23 cellular contexts compared by ENCODE assay signal in the genomic region with DNA sequence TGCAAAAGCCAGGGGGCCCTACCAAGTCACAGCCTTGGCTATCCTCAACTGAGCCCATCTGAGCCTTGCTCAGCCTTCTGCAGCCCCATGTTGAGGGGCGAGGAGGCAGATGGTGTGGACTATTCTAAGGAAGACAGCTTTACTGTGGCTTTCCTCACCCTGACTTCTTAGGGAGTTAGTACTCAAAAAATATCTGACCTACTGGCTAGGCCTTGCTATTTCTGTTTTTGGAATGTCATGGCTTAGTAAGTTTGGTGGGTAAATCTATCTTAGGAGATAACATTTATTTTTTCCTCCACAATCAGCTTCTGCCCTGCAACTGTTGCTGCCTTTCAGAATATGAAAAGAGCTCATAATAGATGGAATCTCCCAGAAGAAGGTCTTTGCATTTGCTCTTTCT.
A peak's percentile ranks its signal among the peaks of the same experiment; 100 is the strongest.
DNase-seq lines count a peak whose midpoint lies in the region; ATAC-seq, FAIRE-seq and TF ChIP-seq lines count a peak whose summit lies in the region.
"Had no signal": no experiment of that assay in that cellular context is flagged by ENCODE, and none has a peak within 500 bp of the region (broad histone marks: within the 10 kb centered on the region; RNA-seq: fewer than 3 reads in every experiment).

No MANE protein-coding gene starts in this region.

- peak overlapping the region; percentile 81; the same call in 1 of the 2 replicates for H2BK12ac ChIP-seq in H1 (ENCODE audit: low read depth, low read length)

- H3K9me3 Mint-ChIP-seq in neural crest cell, result peaks cover 5% of the 10 kb centered on the region

- no peak overlapping the region; the same call in 1 of the 2 replicates for H3K9ac ChIP-seq in BLaER1
- H3K9ac ChIP-seq in HUES48 (ENCODE audit: low read depth, low read length), result no peak overlapping the region; the same call in 1 of the 2 replicates
- H3K9ac ChIP-seq in H1 (replicated peaks in 1 of 4; ENCODE audit: extremely low read depth in 1 of 4, low read depth in 3 of 4, low read length in 3 of 4), result no peak overlapping the region

- H3K79me1 ChIP-seq in H1 (ENCODE audit: low read depth, low read length), result peaks cover 3% of the 10 kb centered on the region; the same call in 1 of the 2 replicates

- no peak overlapping the region for H3K4me3 ChIP-seq in BLaER1
- H3K4me3 ChIP-seq in HUES48 (ENCODE audit: low read depth, low read length), result no peak overlapping the region
- no peak overlapping the region for H3K4me3 ChIP-seq in H1 (ENCODE audit: extremely low read depth in 1 of 4, insufficient read depth in 2 of 4, low read depth in 3 of 4, low read length in 4 of 4)
- H3K4me3 ChIP-seq: SJCRH30 had no signal

- H3K56ac ChIP-seq in H1 (replicated peaks; ENCODE audit: insufficient read length, low read depth, low read length), result no peak overlapping the region

- no peaks in the 10 kb centered on the region for H3K27me3 Mint-ChIP-seq in neural crest cell (ENCODE audit: low read depth)

- H3K36me3 ChIP-seq in BLaER1 (peaks cover 25% of the 10 kb centered on the region), HUES48 (ENCODE audit: control insufficient read depth, insufficient read depth, low read length) (no peaks in the 10 kb centered on the region), H1 (ENCODE audit: control insufficient read depth in 2 of 4, insufficient read depth in 4 of 4, low read length in 3 of 4) (no peaks in the 10 kb centered on the region)

- H2BK15ac ChIP-seq in H1 (ENCODE audit: low read length), result no peak overlapping the region

- TF ChIP-seq EP300 in H1 (IDR thresholded peaks at IDR 0.05; ENCODE audit: borderline replicate concordance in 1 of 2, low read depth in 2 of 2, low read length in 2 of 2), result no peak

- H3K36me3 Mint-ChIP-seq in neural crest cell (ENCODE audit: low read depth), result peaks cover 6% of the 10 kb centered on the region
- H3K36me3 Mint-ChIP-seq: CD4-positive, alpha-beta memory T cell had no signal

- FAIRE-seq in H1 (lab: Jason Lieb, UNC), result no peak
- FAIRE-seq: G401.6, H54, RCC 7860 had no signal

- H2BK20ac ChIP-seq in H1 (ENCODE audit: low read length), result peak overlapping the region; percentile 43

- H3K9me3 ChIP-seq in BLaER1 (peaks cover 17% of the 10 kb centered on the region), HUES48 (ENCODE audit: control insufficient read depth, insufficient read depth, low read length) (no peaks in the 10 kb centered on the region), H1 (ENCODE audit: insufficient read depth in 2 of 2, low read depth in 1 of 2, low read length in 1 of 2) (no peaks in the 10 kb centered on the region)
- H3K9me3 ChIP-seq: Caco-2, SJCRH30 had no signal

- WGBS in H1 (ENCODE audit: extremely low coverage in 1 of 2, insufficient coverage in 1 of 2, insufficient read length in 1 of 2, insufficient replicate concordance in 2 of 2, low coverage in 1 of 2, low lambda C conversion rate in 2 of 2, missing lambda C conversion rate in 1 of 2), 2 experiments, result 67% methylated on average over 1 of the region's 1 CpG; no CpG with 5 or more reads in 1 of the 2 experiments

- H3K4me2 ChIP-seq in BLaER1 (peak overlapping the region; percentile 68), H1 (ENCODE audit: insufficient read depth in 1 of 2, low read depth in 2 of 2, low read length in 2 of 2) (0 out of 4 replicates have a peak overlapping the region, but pooled peaks of 1 of the 2 experiments have one; percentile 30)

- H4K20me1 ChIP-seq in BLaER1 (peaks cover 61% of the 10 kb centered on the region; the same call in 1 of the 2 replicates), H1 (replicated peaks in 1 of 2; ENCODE audit: control insufficient read depth in 1 of 2, insufficient read depth in 2 of 2, low read length in 2 of 2) (peaks cover 0 to 2% of the 10 kb centered on the region in 2 experiments)

- H2AK5ac ChIP-seq in H1 (ENCODE audit: low read depth, low read length), result no peak overlapping the region

- CTCF ChIA-PET in H1 (lab: Charles Lee; ENCODE audit: partially characterized antibody), result interaction anchor here (0.6 to 3.8 kb wide), 17 partner anchors 9 to 370 kb away, joined by 3 to 17 read pairs (median 3); no protein-coding TSS in a partner anchor

- H3K23me2 ChIP-seq in H1 (ENCODE audit: low read depth, low read length), result no peaks in the 10 kb centered on the region; the same call in 1 of the 2 replicates

- peak overlapping the region; percentile 73 for H2BK5ac ChIP-seq in H1 (ENCODE audit: low read depth, low read length)

- H3K18ac ChIP-seq in H1 (ENCODE audit: extremely low read depth, low read length), result peak overlapping the region; percentile 57

- no peak overlapping the region for H3K23ac ChIP-seq in H1 (ENCODE audit: insufficient read length)

- H3K27me3 ChIP-seq in BLaER1 (no peaks in the 10 kb centered on the region), HUES48 (ENCODE audit: control insufficient read depth, insufficient read depth, low read length) (no peaks in the 10 kb centered on the region), H1 (replicated peaks in 1 of 4; ENCODE audit: control insufficient read depth in 3 of 4, extremely low read depth in 1 of 4, insufficient read depth in 3 of 4, low read length in 3 of 4) (no peaks in the 10 kb centered on the region)
- H3K27me3 ChIP-seq: SJCRH30 had no signal

- TF ChIP-seq CTCF in H1 (IDR thresholded peaks at IDR 0.05; ENCODE audit: control extremely low read depth in 1 of 3, insufficient read depth in 1 of 3, low read depth in 1 of 3, low read length in 3 of 3), result no peak
- TF ChIP-seq CTCF in neural crest cell (conservative IDR thresholded peaks at IDR 0.05), result no peak

- no peak for ATAC-seq in HG03571 (IDR thresholded peaks at IDR 0.05; ENCODE audit: unreplicated experiment)

- peak overlapping the region; percentile 17 for H3K4ac ChIP-seq in H1 (replicated peaks; ENCODE audit: insufficient read length, low read depth, low read length)

- H4K8ac ChIP-seq in H1 (ENCODE audit: extremely low read depth, insufficient read depth, low read length), result no peak overlapping the region

- no peak overlapping the region for H3K4me3 Mint-ChIP-seq in neural crest cell
- H3K4me3 Mint-ChIP-seq: CD4-positive, alpha-beta memory T cell had no signal

- H3K14ac ChIP-seq in H1 (ENCODE audit: insufficient read length), result no peak overlapping the region

- DNase-seq in H1 (ENCODE audit: low read depth in 1 of 2, low spot score in 2 of 2), result no peak
- DNase-seq in neural crest cell (ENCODE audit: low read depth, low spot score), result no peak
- no peak for DNase-seq in midbrain (lab: John Stamatoyannopoulos, UW)
- DNase-seq in COLO668 (lab: John Stamatoyannopoulos, UW; ENCODE audit: unreplicated experiment), result no peak
- DNase-seq in activated T-cell treated with anti-CD3 and anti-CD28 coated beads, Interleukin-2, amount 50 U/mL, for 48 hours, result no peak
- DNase-seq: C1 segment of cervical spinal cord; Caco-2; CD4-positive, alpha-beta memory T cell; KBM-7; MM.1S; NCI-H1048; NCI-H1436; NCI-H187; NCI-H2171 treated with DMSO at 0.1 percent for 48 hours; NCI-H345; NCI-H510A treated with DMSO at 0.1 percent for 48 hours had no signal

- POLR2A ChIA-PET in H1 (lab: Charles Lee; ENCODE audit: partially characterized antibody), result interaction anchor here (1.0 kb wide), 1 partner anchor 9 kb away, joined by 3 read pairs; no protein-coding TSS in a partner anchor

- H3K4me1 ChIP-seq in BLaER1 (peaks cover 36% of the 10 kb centered on the region), HUES48 (ENCODE audit: control insufficient read depth, insufficient read depth, low read length) (peaks cover 27% of the 10 kb centered on the region), H1 (replicated peaks in 1 of 4; ENCODE audit: control insufficient read depth in 3 of 4, insufficient read depth in 4 of 4, low read length in 3 of 4) (peaks cover 3 to 8% (median 5%) of the 10 kb centered on the region in 4 experiments)

- H4K91ac ChIP-seq in H1 (replicated peaks; ENCODE audit: insufficient read length, low read length), result peak overlapping the region; percentile 36

- H2AFZ ChIP-seq in H1 (ENCODE audit: low read length), result no peak overlapping the region

- H3K4me1 Mint-ChIP-seq in neural crest cell, result peaks cover 19% of the 10 kb centered on the region
- H3K4me1 Mint-ChIP-seq: CD4-positive, alpha-beta memory T cell had no signal

- no peak for TF ChIP-seq RAD21 in H1 (IDR thresholded peaks at IDR 0.05 in 1 of 2, conservative IDR thresholded peaks at IDR 0.05 in 1 of 2; ENCODE audit: low read depth in 2 of 2, low read length in 2 of 2)

- peak overlapping the region; percentile 3 for H2BK120ac ChIP-seq in H1 (replicated peaks; ENCODE audit: low read depth, low read length)

- H4K5ac ChIP-seq in H1 (ENCODE audit: insufficient read length, low read depth, low read length), result no peak overlapping the region

- peaks cover 0 to 59% of the 10 kb centered on the region in 2 experiments; a peak in 3 of 4 replicates for H3K79me2 ChIP-seq in H1 (ENCODE audit: control insufficient read depth in 1 of 2, insufficient read depth in 2 of 2, low read length in 2 of 2)

- TF ChIP-seq POLR2A in H1 (IDR thresholded peaks at IDR 0.05; ENCODE audit: control extremely low read depth in 1 of 2, low read depth in 2 of 2, low read length in 2 of 2), result no peak

- peak overlapping the region; percentile 86 for H3K27ac Mint-ChIP-seq in neural crest cell (ENCODE audit: unreplicated experiment)
- H3K27ac Mint-ChIP-seq: CD4-positive, alpha-beta memory T cell had no signal

- H3K27ac ChIP-seq in BLaER1 (peak overlapping the region; percentile 51), HUES48 (ENCODE audit: low read depth, low read length) (peak overlapping the region; percentile 71), H1 (ENCODE audit: low read depth, low read length) (no peak overlapping the region)
- H3K27ac ChIP-seq: SJCRH30 had no signal

TF ChIP-seq in H1, 55 proteins besides CTCF, POLR2A, EP300 and RAD21 (continues in another document):
- TF ChIP-seq EGR1 (IDR thresholded peaks at IDR 0.05; ENCODE audit: borderline replicate concordance, low read depth, low read length) (no peak), FOSL1 (IDR thresholded peaks at IDR 0.05; ENCODE audit: insufficient read depth, low read depth, low read length) (no peak), RNF2 (IDR thresholded peaks at IDR 0.05; ENCODE audit: borderline replicate concordance, low read depth, low read length, missing control alignments, poor library complexity, severe bottlenecking) (no peak), SP2 (IDR thresholded peaks at IDR 0.05; ENCODE audit: low read length) (no peak), MAFK (IDR thresholded peaks at IDR 0.05; ENCODE audit: low read depth, low read length) (no peak), CHD1 (IDR thresholded peaks at IDR 0.05; ENCODE audit: low read depth, low read length) (no peak), BACH1 (IDR thresholded peaks at IDR 0.05; ENCODE audit: low read length) (no peak), HDAC2 (IDR thresholded peaks at IDR 0.05; ENCODE audit: borderline replicate concordance in 1 of 2, low read depth in 2 of 2, low read length in 2 of 2) (no peak), TCF12 (IDR thresholded peaks at IDR 0.05; ENCODE audit: low read depth, low read length) (no peak), KDM4A (IDR thresholded peaks at IDR 0.05; ENCODE audit: low read depth, low read length, severe bottlenecking) (no peak), PHF8 (conservative IDR thresholded peaks at IDR 0.05; ENCODE audit: low read depth, low read length) (no peak), GABPA (IDR thresholded peaks at IDR 0.05; ENCODE audit: borderline replicate concordance, insufficient read depth, low read length) (no peak)
